In genomic region chr4:73870260-73870659, GRCh38 we compare ENCODE assay signal across 14 cellular contexts. TPM values are rescaled to one million over a fixed set of nuclear protein-coding genes. Genes with fewer than 3 reads are reported as not detected.
DNase-seq lines count a peak whose midpoint lies in the region; ATAC-seq and TF ChIP-seq lines count a peak whose summit lies in the region.
"Had no signal": no experiment of that assay in that cellular context is flagged by ENCODE, and none has a peak within 500 bp of the region (broad histone marks: within the 10 kb centered on the region; RNA-seq: fewer than 3 reads in every experiment).

No MANE protein-coding gene starts in this region.

- no peak overlapping the region for H3K4me3 Mint-ChIP-seq in activated T-helper 1 cell treated with anti-CD3 and anti-CD28 coated beads, Interleukin-12 subunit alpha, Interleukin-12 subunit beta, Interleukin-2, Interleukin-4 antibody, amounts not matched to agents 30 ng/mL and 10 ng/mL and 1 ng/mL, durations not matched to agents 14 hours and 24 hours and 36 hours
- H3K4me3 Mint-ChIP-seq: CD8-positive, alpha-beta T cell had no signal

- H3K27me3 Mint-ChIP-seq in activated T-helper 1 cell treated with anti-CD3 and anti-CD28 coated beads, Interleukin-12 subunit alpha, Interleukin-12 subunit beta, Interleukin-2, Interleukin-4 antibody, amounts not matched to agents 30 ng/mL and 10 ng/mL and 1 ng/mL, durations not matched to agents 14 hours and 24 hours and 36 hours (ENCODE audit: insufficient read depth) = peaks cover 26% of the 10 kb centered on the region

- intact Hi-C loops in activated T-helper 1 cell treated with anti-CD3 and anti-CD28 coated beads, Interleukin-12 subunit alpha, Interleukin-12 subunit beta, Interleukin-2, Interleukin-4 antibody, amounts not matched to agents 30 ng/mL and 10 ng/mL and 1 ng/mL, durations not matched to agents 14 hours and 24 hours and 36 hours (cut with micrococcal nuclease) = no loop called here

- H3K27me3 ChIP-seq in neutrophil = no peaks in the 10 kb centered on the region

- H3K4me1 Mint-ChIP-seq in activated T-helper 1 cell treated with anti-CD3 and anti-CD28 coated beads, Interleukin-12 subunit alpha, Interleukin-12 subunit beta, Interleukin-2, Interleukin-4 antibody, amounts not matched to agents 30 ng/mL and 10 ng/mL and 1 ng/mL, durations not matched to agents 14 hours and 24 hours and 36 hours (ENCODE audit: low read depth) = no peaks in the 10 kb centered on the region

- H3K9me3 ChIP-seq in neutrophil = no peaks in the 10 kb centered on the region

- ATAC-seq in GM18517 (IDR thresholded peaks at IDR 0.05; ENCODE audit: unreplicated experiment) (no peak), GM18867 (IDR thresholded peaks at IDR 0.05; ENCODE audit: unreplicated experiment) (no peak)
- ATAC-seq: CD8-positive, alpha-beta T cell had no signal

- no peaks in the 10 kb centered on the region for H3K36me3 ChIP-seq in neutrophil

- TF ChIP-seq CTCF in foreskin fibroblast (IDR thresholded peaks at IDR 0.05; ENCODE audit: low read depth, low read length) (no peak), neutrophil (IDR thresholded peaks at IDR 0.05) (peak; percentile 6)

- peak; percentile 71 for DNase-seq in DMS53 (lab: John Stamatoyannopoulos, UW)
- peak; percentile 45 for DNase-seq in SKM-1 (lab: John Stamatoyannopoulos, UW; ENCODE audit: unreplicated experiment)
- no peak for DNase-seq in foreskin fibroblast
- no peak for DNase-seq in activated T-helper 1 cell treated with anti-CD3 and anti-CD28 coated beads, Interleukin-12 subunit alpha, Interleukin-12 subunit beta, Interleukin-2, Interleukin-4 antibody, amounts not matched to agents 30 ng/mL and 10 ng/mL and 1 ng/mL, durations not matched to agents 14 hours and 24 hours and 36 hours (ENCODE audit: low spot score)
- DNase-seq in inferior parietal cortex (ENCODE audit: extremely low spot score) = no peak
- DNase-seq: activated T-cell treated with anti-CD3 and anti-CD28 coated beads for 4 hours; CD8-positive, alpha-beta T cell; effector CD8-positive, alpha-beta T cell; NCI-H2171 treated with DMSO at 0.1 percent for 48 hours had no signal

- no peaks in the 10 kb centered on the region for H3K36me3 Mint-ChIP-seq in activated T-helper 1 cell treated with anti-CD3 and anti-CD28 coated beads, Interleukin-12 subunit alpha, Interleukin-12 subunit beta, Interleukin-2, Interleukin-4 antibody, amounts not matched to agents 30 ng/mL and 10 ng/mL and 1 ng/mL, durations not matched to agents 14 hours and 24 hours and 36 hours (ENCODE audit: low read depth)
- H3K36me3 Mint-ChIP-seq: CD8-positive, alpha-beta T cell had no signal

- H3K4me1 ChIP-seq in neutrophil (ENCODE audit: control insufficient read depth in 1 of 2, insufficient read depth in 1 of 2, low read depth in 1 of 2, low read length in 1 of 2) = peaks cover 71 to 88% of the 10 kb centered on the region in 2 experiments

- peak overlapping the region; percentile 98 for H3K27ac ChIP-seq in neutrophil

- H3K4me3 ChIP-seq in foreskin fibroblast (ENCODE audit: low read depth in 1 of 2, low read length in 2 of 2) (peak overlapping the region; percentile 67), neutrophil (ENCODE audit: low read depth in 1 of 2, low read length in 1 of 2) (peak overlapping the region; percentile 82 to 92)

- no peak overlapping the region for H3K27ac Mint-ChIP-seq in activated T-helper 1 cell treated with anti-CD3 and anti-CD28 coated beads, Interleukin-12 subunit alpha, Interleukin-12 subunit beta, Interleukin-2, Interleukin-4 antibody, amounts not matched to agents 30 ng/mL and 10 ng/mL and 1 ng/mL, durations not matched to agents 14 hours and 24 hours and 36 hours
- H3K27ac Mint-ChIP-seq: CD8-positive, alpha-beta T cell had no signal

- no peaks in the 10 kb centered on the region for H3K9me3 Mint-ChIP-seq in activated T-helper 1 cell treated with anti-CD3 and anti-CD28 coated beads, Interleukin-12 subunit alpha, Interleukin-12 subunit beta, Interleukin-2, Interleukin-4 antibody, amounts not matched to agents 30 ng/mL and 10 ng/mL and 1 ng/mL, durations not matched to agents 14 hours and 24 hours and 36 hours
- H3K9me3 Mint-ChIP-seq: CD8-positive, alpha-beta T cell had no signal

RNA-seq across cellular contexts. Expression of gene CXCL1, which starts 1.1 kb away (rescaled TPM):
- not detected in 2 replicates for total RNA-seq in activated T-helper 1 cell treated with anti-CD3 and anti-CD28 coated beads, Interleukin-12 subunit alpha, Interleukin-12 subunit beta, Interleukin-2, Interleukin-4 antibody, amounts not matched to agents 30 ng/mL and 10 ng/mL and 1 ng/mL, durations not matched to agents 14 hours and 24 hours and 36 hours
- total RNA-seq: CD8-positive, alpha-beta T cell; T-helper 2 cell treated with Interferon-gamma antibody and Interleukin-4, amounts not matched to agents 100 ng/mL and 5 ng/mL, for 36 hours had no signal

RNA-seq across cellular contexts. Expression of gene PF4V1, which starts 17.2 kb away (rescaled TPM):
- not detected in 2 replicates for total RNA-seq in activated T-helper 1 cell treated with anti-CD3 and anti-CD28 coated beads, Interleukin-12 subunit alpha, Interleukin-12 subunit beta, Interleukin-2, Interleukin-4 antibody, amounts not matched to agents 30 ng/mL and 10 ng/mL and 1 ng/mL, durations not matched to agents 14 hours and 24 hours and 36 hours
- total RNA-seq: CD8-positive, alpha-beta T cell; myocyte; T-helper 2 cell treated with Interferon-gamma antibody and Interleukin-4, amounts not matched to agents 100 ng/mL and 5 ng/mL, for 36 hours had no signal

RNA-seq across cellular contexts. Expression of gene CXCL6, which starts 33.8 kb away (rescaled TPM):
- total RNA-seq in activated T-helper 1 cell treated with anti-CD3 and anti-CD28 coated beads, Interleukin-12 subunit alpha, Interleukin-12 subunit beta, Interleukin-2, Interleukin-4 antibody, amounts not matched to agents 30 ng/mL and 10 ng/mL and 1 ng/mL, durations not matched to agents 14 hours and 24 hours and 36 hours = not detected in 2 replicates
- total RNA-seq: CD8-positive, alpha-beta T cell; myocyte; T-helper 2 cell treated with Interferon-gamma antibody and Interleukin-4, amounts not matched to agents 100 ng/mL and 5 ng/mL, for 36 hours had no signal

Comparison
In these comparisons a context has a peak if more than half of its experiments do, and no peak if none do; other contexts are left out.
1. DNase-seq: peak in DMS53 (single experiment) and SKM-1 (single experiment); none in foreskin fibroblast (0 of 2), activated T-helper 1 cell treated with anti-CD3 and anti-CD28 coated beads, Interleukin-12 subunit alpha, Interleukin-12 subunit beta, Interleukin-2, Interleukin-4 antibody, amounts not matched to agents 30 ng/mL and 10 ng/mL and 1 ng/mL, durations not matched to agents 14 hours and 24 hours and 36 hours (single experiment) and inferior parietal cortex (single experiment).